1 cellular context compared by ENCODE assay signal in the genomic region with DNA sequence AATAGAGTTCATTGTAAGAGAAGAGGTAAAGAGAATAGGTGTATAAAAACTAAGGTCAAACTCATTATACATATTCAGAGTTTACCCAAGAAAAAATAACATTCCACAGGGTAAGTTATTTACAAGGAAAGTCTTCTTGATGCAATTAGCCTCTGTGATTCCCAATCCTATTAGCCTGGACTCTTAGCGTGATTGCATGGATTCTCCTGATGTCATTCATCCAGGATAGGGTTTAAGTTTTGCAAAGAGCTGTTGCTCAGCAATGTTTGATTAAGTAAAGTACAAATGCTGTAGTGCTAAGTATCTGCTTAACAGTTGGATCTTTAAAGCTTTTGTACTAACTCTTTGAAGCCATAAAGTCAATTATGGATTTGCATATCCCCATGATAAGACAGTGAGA.
TF ChIP-seq lines count a peak whose summit lies in the region.

No MANE protein-coding gene starts in this region.

TF ChIP-seq in H1, 55 proteins besides CTCF, POLR2A, EP300 and RAD21 (continued from another document):
- TF ChIP-seq, protein P1, sequence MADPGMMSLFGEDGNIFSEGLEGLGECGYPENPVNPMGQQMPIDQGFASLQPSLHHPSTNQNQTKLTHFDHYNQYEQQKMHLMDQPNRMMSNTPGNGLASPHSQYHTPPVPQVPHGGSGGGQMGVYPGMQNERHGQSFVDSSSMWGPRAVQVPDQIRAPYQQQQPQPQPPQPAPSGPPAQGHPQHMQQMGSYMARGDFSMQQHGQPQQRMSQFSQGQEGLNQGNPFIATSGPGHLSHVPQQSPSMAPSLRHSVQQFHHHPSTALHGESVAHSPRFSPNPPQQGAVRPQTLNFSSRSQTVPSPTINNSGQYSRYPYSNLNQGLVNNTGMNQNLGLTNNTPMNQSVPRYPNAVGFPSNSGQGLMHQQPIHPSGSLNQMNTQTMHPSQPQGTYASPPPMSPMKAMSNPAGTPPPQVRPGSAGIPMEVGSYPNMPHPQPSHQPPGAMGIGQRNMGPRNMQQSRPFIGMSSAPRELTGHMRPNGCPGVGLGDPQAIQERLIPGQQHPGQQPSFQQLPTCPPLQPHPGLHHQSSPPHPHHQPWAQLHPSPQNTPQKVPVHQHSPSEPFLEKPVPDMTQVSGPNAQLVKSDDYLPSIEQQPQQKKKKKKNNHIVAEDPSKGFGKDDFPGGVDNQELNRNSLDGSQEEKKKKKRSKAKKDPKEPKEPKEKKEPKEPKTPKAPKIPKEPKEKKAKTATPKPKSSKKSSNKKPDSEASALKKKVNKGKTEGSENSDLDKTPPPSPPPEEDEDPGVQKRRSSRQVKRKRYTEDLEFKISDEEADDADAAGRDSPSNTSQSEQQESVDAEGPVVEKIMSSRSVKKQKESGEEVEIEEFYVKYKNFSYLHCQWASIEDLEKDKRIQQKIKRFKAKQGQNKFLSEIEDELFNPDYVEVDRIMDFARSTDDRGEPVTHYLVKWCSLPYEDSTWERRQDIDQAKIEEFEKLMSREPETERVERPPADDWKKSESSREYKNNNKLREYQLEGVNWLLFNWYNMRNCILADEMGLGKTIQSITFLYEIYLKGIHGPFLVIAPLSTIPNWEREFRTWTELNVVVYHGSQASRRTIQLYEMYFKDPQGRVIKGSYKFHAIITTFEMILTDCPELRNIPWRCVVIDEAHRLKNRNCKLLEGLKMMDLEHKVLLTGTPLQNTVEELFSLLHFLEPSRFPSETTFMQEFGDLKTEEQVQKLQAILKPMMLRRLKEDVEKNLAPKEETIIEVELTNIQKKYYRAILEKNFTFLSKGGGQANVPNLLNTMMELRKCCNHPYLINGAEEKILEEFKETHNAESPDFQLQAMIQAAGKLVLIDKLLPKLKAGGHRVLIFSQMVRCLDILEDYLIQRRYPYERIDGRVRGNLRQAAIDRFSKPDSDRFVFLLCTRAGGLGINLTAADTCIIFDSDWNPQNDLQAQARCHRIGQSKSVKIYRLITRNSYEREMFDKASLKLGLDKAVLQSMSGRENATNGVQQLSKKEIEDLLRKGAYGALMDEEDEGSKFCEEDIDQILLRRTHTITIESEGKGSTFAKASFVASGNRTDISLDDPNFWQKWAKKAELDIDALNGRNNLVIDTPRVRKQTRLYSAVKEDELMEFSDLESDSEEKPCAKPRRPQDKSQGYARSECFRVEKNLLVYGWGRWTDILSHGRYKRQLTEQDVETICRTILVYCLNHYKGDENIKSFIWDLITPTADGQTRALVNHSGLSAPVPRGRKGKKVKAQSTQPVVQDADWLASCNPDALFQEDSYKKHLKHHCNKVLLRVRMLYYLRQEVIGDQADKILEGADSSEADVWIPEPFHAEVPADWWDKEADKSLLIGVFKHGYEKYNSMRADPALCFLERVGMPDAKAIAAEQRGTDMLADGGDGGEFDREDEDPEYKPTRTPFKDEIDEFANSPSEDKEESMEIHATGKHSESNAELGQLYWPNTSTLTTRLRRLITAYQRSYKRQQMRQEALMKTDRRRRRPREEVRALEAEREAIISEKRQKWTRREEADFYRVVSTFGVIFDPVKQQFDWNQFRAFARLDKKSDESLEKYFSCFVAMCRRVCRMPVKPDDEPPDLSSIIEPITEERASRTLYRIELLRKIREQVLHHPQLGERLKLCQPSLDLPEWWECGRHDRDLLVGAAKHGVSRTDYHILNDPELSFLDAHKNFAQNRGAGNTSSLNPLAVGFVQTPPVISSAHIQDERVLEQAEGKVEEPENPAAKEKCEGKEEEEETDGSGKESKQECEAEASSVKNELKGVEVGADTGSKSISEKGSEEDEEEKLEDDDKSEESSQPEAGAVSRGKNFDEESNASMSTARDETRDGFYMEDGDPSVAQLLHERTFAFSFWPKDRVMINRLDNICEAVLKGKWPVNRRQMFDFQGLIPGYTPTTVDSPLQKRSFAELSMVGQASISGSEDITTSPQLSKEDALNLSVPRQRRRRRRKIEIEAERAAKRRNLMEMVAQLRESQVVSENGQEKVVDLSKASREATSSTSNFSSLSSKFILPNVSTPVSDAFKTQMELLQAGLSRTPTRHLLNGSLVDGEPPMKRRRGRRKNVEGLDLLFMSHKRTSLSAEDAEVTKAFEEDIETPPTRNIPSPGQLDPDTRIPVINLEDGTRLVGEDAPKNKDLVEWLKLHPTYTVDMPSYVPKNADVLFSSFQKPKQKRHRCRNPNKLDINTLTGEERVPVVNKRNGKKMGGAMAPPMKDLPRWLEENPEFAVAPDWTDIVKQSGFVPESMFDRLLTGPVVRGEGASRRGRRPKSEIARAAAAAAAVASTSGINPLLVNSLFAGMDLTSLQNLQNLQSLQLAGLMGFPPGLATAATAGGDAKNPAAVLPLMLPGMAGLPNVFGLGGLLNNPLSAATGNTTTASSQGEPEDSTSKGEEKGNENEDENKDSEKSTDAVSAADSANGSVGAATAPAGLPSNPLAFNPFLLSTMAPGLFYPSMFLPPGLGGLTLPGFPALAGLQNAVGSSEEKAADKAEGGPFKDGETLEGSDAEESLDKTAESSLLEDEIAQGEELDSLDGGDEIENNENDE (IDR thresholded peaks at IDR 0.05; ENCODE audit: insufficient replicate concordance, low read length), result no peak
- TF ChIP-seq SUZ12 (IDR thresholded peaks at IDR 0.05; ENCODE audit: low read length), result no peak
- no peak for TF ChIP-seq TBP (IDR thresholded peaks at IDR 0.05; ENCODE audit: low read depth, low read length)
- no peak for TF ChIP-seq SP2 (IDR thresholded peaks at IDR 0.05; ENCODE audit: low read length)
- no peak for TF ChIP-seq TAF1 (IDR thresholded peaks at IDR 0.05; ENCODE audit: low read depth, low read length)
- no peak for TF ChIP-seq YY1 (IDR thresholded peaks at IDR 0.05; ENCODE audit: low read depth, low read length)
- TF ChIP-seq EZH2 (IDR thresholded peaks at IDR 0.05; ENCODE audit: low read depth, low read length, severe bottlenecking), result no peak
- TF ChIP-seq KDM1A (IDR thresholded peaks at IDR 0.05; ENCODE audit: borderline replicate concordance, low read length), result no peak
- no peak for TF ChIP-seq SIN3A (conservative IDR thresholded peaks at IDR 0.05 in 1 of 2, IDR thresholded peaks at IDR 0.05 in 1 of 2; ENCODE audit: low read depth in 1 of 2, low read length in 2 of 2)
- TF ChIP-seq RXRA (IDR thresholded peaks at IDR 0.05; ENCODE audit: insufficient read depth, low read depth, low read length), result no peak
- no peak for TF ChIP-seq ATF3 (IDR thresholded peaks at IDR 0.05; ENCODE audit: insufficient read depth, low read depth, low read length)
- TF ChIP-seq TAF7 (optimal IDR thresholded peaks at IDR 0.05; ENCODE audit: borderline replicate concordance, low read depth, low read length), result no peak
TF ChIP-seq in H1: peak in this region for 0.
